Comparison of ENCODE assay signal across 19 cellular contexts in genomic region chr2:128710242-128710641, GRCh38.
DNase-seq lines count a peak whose midpoint lies in the region; ATAC-seq and TF ChIP-seq lines count a peak whose summit lies in the region.
"Had no signal": no experiment of that assay in that cellular context is flagged by ENCODE, and none has a peak within 500 bp of the region (broad histone marks: within the 10 kb centered on the region; RNA-seq: fewer than 3 reads in every experiment).

No MANE protein-coding gene starts in this region.

- 0 out of 2 replicates have a peak overlapping the region, but pooled peaks have one; percentile 1 for H3K4me3 ChIP-seq in HL-60 (replicated peaks; ENCODE audit: insufficient read depth, low read length)
- H3K4me3 ChIP-seq: A549, K562, SJCRH30 had no signal

- H3K27me3 Mint-ChIP-seq in CD14-positive monocyte (ENCODE audit: low read depth in 3 of 3) (peaks cover 0 to 4% (median 3%) of the 10 kb centered on the region in 3 donors), naive B cell (peaks cover 6 to 13% (median 8%) of the 10 kb centered on the region in 3 donors)

- H3K27me3 ChIP-seq in HL-60 (ENCODE audit: insufficient read depth, poor library complexity, severe bottlenecking): no peaks in the 10 kb centered on the region
- H3K27me3 ChIP-seq: SJCRH30 had no signal

- H3K27ac Mint-ChIP-seq in CD14-positive monocyte (peak overlapping the region in 6 of 7 donors; percentile 59 to 83 (median 69)), naive B cell (peak overlapping the region in 4 of 6 donors; percentile 0 to 43 (median 8))
- H3K27ac Mint-ChIP-seq: B cell; CD4-positive, alpha-beta memory T cell; T-cell; T-helper 2 cell treated with Interferon-gamma antibody and Interleukin-4, amounts not matched to agents 5 μg/mL and 100 μg/mL, for 36 hours had no signal

- peaks cover 9 to 13% of the 10 kb centered on the region in 2 donors for H3K36me3 Mint-ChIP-seq in CD14-positive monocyte
- H3K36me3 Mint-ChIP-seq in naive B cell: peaks cover 8 to 38% of the 10 kb centered on the region in 2 donors
- H3K36me3 Mint-ChIP-seq: CD4-positive, alpha-beta memory T cell; T-cell had no signal

- peak overlapping the region; percentile 97 for H3K27ac ChIP-seq in HL-60 (replicated peaks)
- H3K27ac ChIP-seq: A549, SJCRH30 had no signal

- H3K9me3 Mint-ChIP-seq in CD14-positive monocyte (peaks cover 27 to 37% (median 34%) of the 10 kb centered on the region in 7 donors), naive B cell (peaks cover 16 to 45% (median 33%) of the 10 kb centered on the region in 7 donors)

- H3K4me3 Mint-ChIP-seq in CD14-positive monocyte (no peak overlapping the region), naive B cell (peak overlapping the region in 2 of 8 donors; percentile 16 to 57)
- H3K4me3 Mint-ChIP-seq: B cell; CD4-positive, alpha-beta memory T cell; T-cell; T-helper 2 cell treated with Interferon-gamma antibody and Interleukin-4, amounts not matched to agents 5 μg/mL and 100 μg/mL, for 36 hours had no signal

- H3K4me1 Mint-ChIP-seq in CD14-positive monocyte (peaks cover 39% of the 10 kb centered on the region), naive B cell (peaks cover 4 to 21% (median 8%) of the 10 kb centered on the region in 3 donors)
- H3K4me1 Mint-ChIP-seq: CD4-positive, alpha-beta memory T cell; T-cell had no signal

- intact Hi-C loops in CD14-positive monocyte (cut with micrococcal nuclease): no loop called here

- TF ChIP-seq CTCF in CD14-positive monocyte (IDR thresholded peaks at IDR 0.05) (no peak), HL-60 (IDR thresholded peaks at IDR 0.05; ENCODE audit: insufficient read depth, low read length) (no peak)

- DNase-seq in CD14-positive monocyte (ENCODE audit: low spot score) (no peak), HL-60 (ENCODE audit: low read depth in 1 of 2, low spot score in 1 of 2) (peak in 1 of 2 experiments; percentile 73), MV-4-11 (lab: John Stamatoyannopoulos, UW) (peak; percentile 52), naive B cell (no peak), DMS114 treated with DMSO at 0.1 percent for 48 hours (lab: John Stamatoyannopoulos, UW; ENCODE audit: unreplicated experiment) (no peak), NCI-H82 treated with DMSO at 0.1 percent for 48 hours (lab: John Stamatoyannopoulos, UW; ENCODE audit: unreplicated experiment) (no peak)
- DNase-seq: CD4-positive, alpha-beta memory T cell; NCI-H1092; NCI-H1436; NCI-H1930; NCI-H524; NCI-H774; SJCRH30; T-cell had no signal

- ATAC-seq in naive B cell (ENCODE audit: low read depth in 2 of 2) (no peak), GM18498 (IDR thresholded peaks at IDR 0.05; ENCODE audit: unreplicated experiment) (no peak)
- ATAC-seq: A549, K562, T-cell had no signal
